Comparison of ENCODE assay signal across 24 cellular contexts in genomic region chr16:23062524-23062923, GRCh38.
"Had no signal": no experiment of that assay in that cellular context is flagged by ENCODE, and none has a peak within 500 bp of the region (broad histone marks: within the 10 kb centered on the region; RNA-seq: fewer than 3 reads in every experiment).

No MANE protein-coding gene starts in this region.

- H2AFZ ChIP-seq: hepatocyte had no signal

- H3K4me3 ChIP-seq: dorsolateral prefrontal cortex, gastrocnemius medialis, hepatocyte, lung, pancreas, prostate gland, right atrium auricular region, sigmoid colon, thoracic aorta, tibial nerve, upper lobe of left lung had no signal

- H3K36me3 ChIP-seq: thoracic aorta had no signal

- H3K4me2 ChIP-seq: hepatocyte had no signal

- FAIRE-seq: colon, kidney, pancreas, urothelium cell line had no signal

- H3K27ac ChIP-seq: gastrocnemius medialis, hepatocyte, pancreas, prostate gland, right atrium auricular region, sigmoid colon, thoracic aorta, tibial nerve, upper lobe of left lung had no signal

- H3K4me1 ChIP-seq: pancreas, prostate gland, right atrium auricular region had no signal

- H3K27me3 ChIP-seq: dorsolateral prefrontal cortex, pancreas, right atrium auricular region, sigmoid colon, tibial nerve, upper lobe of left lung had no signal

- ATAC-seq: gastrocnemius medialis; left lobe of liver; natural killer cell; pancreas; stimulated activated memory B cell treated with anti-CD40 and anti-IgM and Interleukin-4, amounts not matched to agents 10 μg/mL and 1 μg/mL and 100 μg/mL, for 72 hours; stimulated activated naive CD8-positive, alpha-beta T cell treated with anti-CD3 and anti-CD28 coated beads, Interleukin-15, Interleukin-2, amounts not matched to agents 100 U/mL and 50 U/mL, for 24 hours had no signal

- H3K79me2 ChIP-seq: hepatocyte had no signal

- H3K9me3 ChIP-seq: gastrocnemius medialis, pancreas, prostate gland, right atrium auricular region, sigmoid colon, thoracic aorta, tibial nerve, upper lobe of left lung had no signal

- DNase-seq: dorsolateral prefrontal cortex; effector CD4-positive, alpha-beta T cell; foreskin fibroblast; gastrocnemius medialis; head of caudate nucleus; kidney; natural killer cell; pancreas; sigmoid colon; stimulated activated CD4-positive, alpha-beta T cell treated with anti-CD3 and anti-CD28 coated beads, Interleukin-2, amount 100 ng/mL, for 24 hours; stimulated activated CD4-positive, alpha-beta T cell treated with anti-CD3 and anti-CD28 coated beads, Interleukin-4, amount 100 ng/mL, for 24 hours; stimulated activated naive CD8-positive, alpha-beta T cell treated with anti-CD3 and anti-CD28 coated beads, Interleukin-15, Interleukin-2, amounts not matched to agents 100 U/mL and 50 U/mL, for 24 hours; substantia nigra; upper lobe of left lung had no signal
